8 cellular contexts compared by ENCODE assay signal in the genomic region with DNA sequence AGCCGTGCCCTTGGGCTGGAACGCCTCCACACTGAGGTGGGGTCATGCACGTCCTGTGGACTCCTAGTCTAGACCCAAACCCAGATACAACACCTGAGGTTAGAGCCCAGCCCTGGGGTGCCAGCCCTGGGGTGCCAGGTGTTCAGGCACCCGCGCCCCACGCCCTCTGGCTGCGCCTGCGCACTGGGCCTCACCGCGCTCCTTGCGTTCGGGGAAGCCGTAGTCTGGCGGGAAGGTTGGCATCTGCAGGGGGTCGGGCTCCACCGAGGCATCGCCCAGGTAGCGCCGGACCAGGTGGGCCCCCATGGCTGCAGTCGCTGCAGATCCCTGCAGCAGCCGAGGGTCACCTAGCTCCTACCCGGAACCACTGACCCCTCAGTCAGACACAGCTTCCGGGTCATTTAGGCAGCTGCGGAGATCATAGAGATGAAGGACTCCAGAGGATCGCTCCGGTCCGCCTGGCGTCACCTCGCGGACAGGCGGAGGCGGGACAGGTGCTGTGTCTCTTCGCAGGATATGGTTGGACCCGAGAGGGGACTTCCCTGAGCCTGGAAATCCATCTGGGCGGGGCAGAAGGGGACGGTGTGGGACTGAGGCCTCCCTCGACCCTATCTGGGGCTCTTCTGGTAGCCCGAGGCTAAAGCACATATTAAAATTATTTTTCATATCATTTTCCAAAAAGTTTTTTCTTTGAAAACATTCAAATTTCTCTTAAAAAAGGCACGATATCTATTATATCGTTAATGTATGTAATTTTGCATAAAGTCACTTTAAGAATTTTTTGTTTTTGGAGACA. TPM values are rescaled to one million over a fixed set of nuclear protein-coding genes. Genes with fewer than 3 reads are reported as not detected.
A peak's percentile ranks its signal among the peaks of the same experiment; 100 is the strongest.
DNase-seq lines count a peak whose midpoint lies in the region; ATAC-seq lines count a peak whose summit lies in the region.

A gene (minus strand): TSS at position 372 of the 796 bp plus-strand sequence. CDS start 66 bp downstream, at position 306.

- DNase-seq in DMS153 treated with DMSO at 0.1 percent for 48 hours (lab: John Stamatoyannopoulos, UW; ENCODE audit: unreplicated experiment): peak; percentile 89
- DNase-seq in OCI-M1 (lab: John Stamatoyannopoulos, UW): peak; percentile 100
- peak; percentile 79 for DNase-seq in activated T-cell treated with anti-CD3 and anti-CD28 coated beads for 4 hours
- DNase-seq in epithelial cell of prostate (ENCODE audit: low read depth, low spot score): peak; percentile 80
- peak; percentile 91 for DNase-seq in mucosa of gallbladder (ENCODE audit: low spot score)
- DNase-seq in stimulated activated CD8-positive, alpha-beta memory T cell treated with anti-CD3 and anti-CD28 coated beads, Interleukin-4, amount 100 ng/mL, for 4 hours (ENCODE audit: low read depth in 2 of 2, low spot score in 1 of 2): peak; percentile 71 to 80

- H3K4me1 Mint-ChIP-seq in IgD-negative memory B cell: peaks cover 25 to 38% (median 32%) of the 10 kb centered on the region in 3 donors

- H3K4me3 Mint-ChIP-seq in IgD-negative memory B cell: peak within 1 kb of the TSS; percentile 95 to 100 (median 98)

- H3K27ac ChIP-seq in epithelial cell of prostate: peak within 1 kb of the TSS; percentile 47

- no peaks in the 10 kb centered on the region for H3K27me3 Mint-ChIP-seq in IgD-negative memory B cell

- peaks cover 2% of the 10 kb centered on the region for H3K36me3 Mint-ChIP-seq in IgD-negative memory B cell

- H3K9me3 Mint-ChIP-seq in IgD-negative memory B cell: no peaks in the 10 kb centered on the region

- peak; percentile 87 for ATAC-seq in GM21529 (IDR thresholded peaks at IDR 0.05; ENCODE audit: unreplicated experiment)

- H3K27ac Mint-ChIP-seq in IgD-negative memory B cell: peak within 1 kb of the TSS; percentile 77 to 97 (median 88)

RNA-seq across cellular contexts. Expression of the gene that starts here (rescaled TPM):
- polyA plus RNA-seq in IgD-negative memory B cell: 224 TPM
- total RNA-seq in mucosa of gallbladder: 184 TPM

Comparison
In these comparisons a context has a peak if more than half of its experiments do, and no peak if none do; other contexts are left out.
1. Peak in every context shown above with its lines: DNase-seq, ATAC-seq and H3K27ac ChIP-seq.